Comparison of ENCODE assay signal across 1 cellular context in genomic region chr15:101498076-101498730, GRCh38.
TF ChIP-seq lines count a peak whose summit lies in the region.

No MANE protein-coding gene starts in this region.

TF ChIP-seq in H1, 55 proteins besides CTCF, POLR2A, EP300 and RAD21:
- no peak for TF ChIP-seq POU5F1 (IDR thresholded peaks at IDR 0.05; ENCODE audit: low read depth, low read length)
- TF ChIP-seq TBP (IDR thresholded peaks at IDR 0.05; ENCODE audit: low read depth, low read length): no peak
- TF ChIP-seq NANOG (IDR thresholded peaks at IDR 0.05; ENCODE audit: insufficient read depth, low read depth, low read length, poor library complexity, severe bottlenecking): no peak
- no peak for TF ChIP-seq USF2 (IDR thresholded peaks at IDR 0.05; ENCODE audit: low read length)
- no peak for TF ChIP-seq PHF8 (conservative IDR thresholded peaks at IDR 0.05; ENCODE audit: low read depth, low read length)
- no peak for TF ChIP-seq JUN (IDR thresholded peaks at IDR 0.05; ENCODE audit: low read depth, low read length)
- TF ChIP-seq RNF2 (IDR thresholded peaks at IDR 0.05; ENCODE audit: borderline replicate concordance, low read depth, low read length, missing control alignments, poor library complexity, severe bottlenecking): no peak
- no peak for TF ChIP-seq CREB1 (IDR thresholded peaks at IDR 0.05)
- TF ChIP-seq ZNF274 (IDR thresholded peaks at IDR 0.05; ENCODE audit: borderline replicate concordance, extremely low read depth, low read length): no peak
- no peak for TF ChIP-seq POLR2AphosphoS5 (IDR thresholded peaks at IDR 0.05; ENCODE audit: low read depth, low read length)
TF ChIP-seq in H1: peak in this region for 0.
